ENCODE assay signal across 14 cellular contexts in genomic region chr6:140346461-140346860, GRCh38.
DNase-seq lines count a peak whose midpoint lies in the region; ATAC-seq, FAIRE-seq and TF ChIP-seq lines count a peak whose summit lies in the region.
"Had no signal": no experiment of that assay in that cellular context is flagged by ENCODE, and none has a peak within 500 bp of the region (broad histone marks: within the 10 kb centered on the region; RNA-seq: fewer than 3 reads in every experiment).

No MANE protein-coding gene starts in this region.

- no peaks in the 10 kb centered on the region for H3K79me2 ChIP-seq in parathyroid adenoma

- TF ChIP-seq POLR2A in heart left ventricle (IDR thresholded peaks at IDR 0.05) (no peak), erythroblast (IDR thresholded peaks at IDR 0.05; ENCODE audit: low read length) (no peak)

- no peak overlapping the region for H3K4me3 ChIP-seq in adipocyte (ENCODE audit: low read length)
- no peak overlapping the region for H3K4me3 ChIP-seq in heart left ventricle
- no peak overlapping the region for H3K4me3 ChIP-seq in parathyroid adenoma (ENCODE audit: low read depth, low read length)
- H3K4me3 ChIP-seq in pancreas, result no peak overlapping the region
- H3K4me3 ChIP-seq: MG63 had no signal

- H3K4me1 ChIP-seq in adipocyte (ENCODE audit: control insufficient read depth, insufficient read depth, low read length) (peaks cover 24% of the 10 kb centered on the region), heart left ventricle (peaks cover 0 to 26% (median 2%) of the 10 kb centered on the region in 12 donors), parathyroid adenoma (peaks cover 4% of the 10 kb centered on the region), pancreas (no peaks in the 10 kb centered on the region)

- DNase-seq in H4 (ENCODE audit: low spot score), result peak; percentile 3
- DNase-seq in adipocyte (ENCODE audit: low read depth), result peak; percentile 47
- DNase-seq in heart left ventricle, result no peak
- no peak for DNase-seq in erythroblast (lab: John Stamatoyannopoulos, UW)
- no peak for DNase-seq in pancreas
- DNase-seq in SKM-1 treated with dmso at 0.1 percent for 144 hours (lab: John Stamatoyannopoulos, UW; ENCODE audit: unreplicated experiment), result no peak
- DNase-seq: activated naive CD4-positive, alpha-beta T cell treated with anti-CD3 and anti-CD28 coated beads, Interleukin-2, amount 10 ng/mL, durations not matched to agents 7 days and 5 days; CD4-positive, alpha-beta T cell; head of caudate nucleus; MG63; T1000 had no signal

- peak overlapping the region; percentile 39 for H2AFZ ChIP-seq in parathyroid adenoma

- H3K27me3 ChIP-seq in adipocyte (replicated peaks; ENCODE audit: control insufficient read depth, insufficient read depth, low read length), result no peaks in the 10 kb centered on the region
- H3K27me3 ChIP-seq in heart left ventricle, result no peaks in the 10 kb centered on the region
- no peaks in the 10 kb centered on the region for H3K27me3 ChIP-seq in parathyroid adenoma (ENCODE audit: control insufficient read depth, insufficient read depth, low read length)
- H3K27me3 ChIP-seq in pancreas, result no peaks in the 10 kb centered on the region
- H3K27me3 ChIP-seq: MG63 had no signal

- H3K4me2 ChIP-seq in parathyroid adenoma (ENCODE audit: low read length), result no peak overlapping the region

- ATAC-seq in heart left ventricle (peak; percentile 45 to 75 (median 62)), HG02763 (IDR thresholded peaks at IDR 0.05; ENCODE audit: unreplicated experiment) (no peak), pancreas (no peak)

- no peak for TF ChIP-seq CTCF in heart left ventricle (IDR thresholded peaks at IDR 0.05)
- no peak for TF ChIP-seq CTCF in parathyroid adenoma (IDR thresholded peaks at IDR 0.05)
- no peak for TF ChIP-seq CTCF in pancreas (IDR thresholded peaks at IDR 0.05)

- WGBS in heart left ventricle, 4 donors, result 19 to 28% (median 26%) methylated on average over 4 of the region's 4 CpGs
- 78 to 86% methylated on average over 4 of the region's 4 CpGs for WGBS in pancreas, 2 donors

- H3K9ac ChIP-seq in adipocyte (ENCODE audit: low read length), result no peak overlapping the region
- H3K9ac ChIP-seq in parathyroid adenoma, result no peak overlapping the region

- no peaks in the 10 kb centered on the region for H3K36me3 ChIP-seq in adipocyte (ENCODE audit: control insufficient read depth, insufficient read depth, low read length, severe bottlenecking)
- no peaks in the 10 kb centered on the region for H3K36me3 ChIP-seq in heart left ventricle
- no peaks in the 10 kb centered on the region for H3K36me3 ChIP-seq in parathyroid adenoma (ENCODE audit: control insufficient read depth, insufficient read depth, low read length)
- no peaks in the 10 kb centered on the region for H3K36me3 ChIP-seq in pancreas
- H3K36me3 ChIP-seq: MG63 had no signal

- intact Hi-C loops in heart left ventricle (cut with DNase I), result no loop called here
- intact Hi-C loops in pancreas (cut with DNase I), result no loop called here

- FAIRE-seq in pancreas (lab: Jason Lieb, UNC), result no peak
- FAIRE-seq: RCC 7860 had no signal

- no peaks in the 10 kb centered on the region for H3K9me3 ChIP-seq in adipocyte (ENCODE audit: control insufficient read depth, low read length)
- no peaks in the 10 kb centered on the region for H3K9me3 ChIP-seq in heart left ventricle
- H3K9me3 ChIP-seq in parathyroid adenoma (ENCODE audit: control insufficient read depth, low read length), result no peaks in the 10 kb centered on the region
- H3K9me3 ChIP-seq in pancreas, result no peaks in the 10 kb centered on the region

- H3K27ac ChIP-seq in heart left ventricle (peak overlapping the region in 10 of 12 donors; percentile 30 to 64 (median 50)), parathyroid adenoma (no peak overlapping the region), pancreas (no peak overlapping the region)

Comparison
In these comparisons a context has a peak if more than half of its experiments do, and no peak if none do; other contexts are left out.
1. DNase-seq: peak in H4 (single experiment) and adipocyte (single experiment); none in heart left ventricle (0 of 5), erythroblast (0 of 2), pancreas (0 of 6) and SKM-1 treated with dmso at 0.1 percent for 144 hours (single experiment).
2. ATAC-seq: peak in heart left ventricle (4 of 4); none in HG02763 (single experiment) and pancreas (0 of 4).
3. H3K27ac ChIP-seq: peak in heart left ventricle (10 of 12); none in parathyroid adenoma (single experiment) and pancreas (0 of 4).